ENCODE assay signal across 8 cellular contexts in the genomic region with DNA sequence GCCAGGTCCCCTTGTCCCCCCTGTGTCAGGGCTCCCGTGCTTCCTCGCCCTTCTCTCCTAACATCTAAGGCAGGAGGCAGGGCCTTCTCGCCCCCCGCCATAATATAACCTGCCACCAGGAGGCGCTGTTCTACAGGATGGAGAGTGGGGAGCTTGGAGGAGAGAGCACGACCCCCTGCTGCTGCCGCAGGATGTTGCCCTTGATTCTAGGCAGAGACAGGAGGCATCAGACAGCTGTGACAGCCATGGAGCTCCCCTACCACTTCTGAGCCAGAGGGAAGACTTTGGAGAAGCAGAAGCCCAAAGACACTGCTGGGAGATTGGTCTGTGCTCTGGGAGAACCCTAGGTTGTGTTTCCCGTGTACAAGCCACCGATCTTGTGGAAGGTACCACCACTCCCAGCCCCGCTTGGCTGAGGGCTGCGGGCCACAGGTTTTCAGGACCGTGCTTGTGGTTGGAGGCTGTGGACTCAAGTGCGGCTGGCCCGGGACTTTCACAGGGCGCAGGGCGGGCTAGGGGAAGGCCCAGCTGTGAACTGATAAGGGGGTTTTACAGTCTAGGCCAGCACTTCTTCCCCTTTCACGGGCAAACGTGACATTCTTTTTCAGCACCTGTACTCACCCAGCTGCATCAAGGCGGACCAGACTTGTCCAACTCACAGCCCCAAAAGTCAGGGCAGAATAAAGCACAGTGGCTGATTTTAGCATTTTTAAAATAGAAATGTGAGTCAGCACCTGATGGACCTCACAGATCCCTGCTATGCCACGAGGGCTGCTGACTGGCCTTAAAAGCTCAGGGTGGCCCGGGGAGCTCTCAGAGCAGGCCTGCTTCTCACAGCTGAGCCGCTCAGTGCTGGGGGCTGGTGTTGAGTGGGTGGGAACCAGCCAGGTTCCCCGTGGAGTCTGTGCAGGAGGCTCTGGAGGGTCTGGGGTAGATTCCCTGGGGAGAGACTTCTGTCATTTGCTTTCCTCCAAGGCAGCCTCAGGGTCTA.
DNase-seq lines count a peak whose midpoint lies in the region; ATAC-seq and TF ChIP-seq lines count a peak whose summit lies in the region.

No MANE protein-coding gene starts in this region.

- no peaks in the 10 kb centered on the region for H3K36me3 ChIP-seq in mucosa of rectum (ENCODE audit: control insufficient read depth in 2 of 2, insufficient read depth in 2 of 2, low read length in 2 of 2)

- DNase-seq in NCI-H748 (lab: John Stamatoyannopoulos, UW; ENCODE audit: unreplicated experiment), result peak; percentile 58
- peak; percentile 90 to 93 for DNase-seq in activated CD4-positive, alpha-beta T cell treated with anti-CD3 and anti-CD28 coated beads, Interleukin-2, amount 50 U/mL, for 4 hours
- peak; percentile 94 to 98 (median 97) for DNase-seq in effector memory CD8-positive, alpha-beta T cell
- DNase-seq in stimulated activated CD8-positive, alpha-beta memory T cell treated with anti-CD3 and anti-CD28 coated beads, Interleukin-7, amount 100 ng/mL, for 24 hours (ENCODE audit: low read depth), result peak; percentile 95

- H3K27ac ChIP-seq in C4-2B, result no peak overlapping the region
- H3K27ac ChIP-seq in mucosa of rectum (ENCODE audit: low read depth in 2 of 2, low read length in 2 of 2), result peak overlapping the region; percentile 26 to 65

- H3K4me1 ChIP-seq in mucosa of rectum (ENCODE audit: control insufficient read depth in 2 of 2, insufficient read depth in 2 of 2, low read length in 2 of 2), result no peaks in the 10 kb centered on the region

- no peaks in the 10 kb centered on the region for H3K27me3 ChIP-seq in mucosa of rectum (ENCODE audit: control insufficient read depth in 2 of 2, insufficient read depth in 2 of 2, low read length in 2 of 2)

- H3K4me1 Mint-ChIP-seq in effector memory CD8-positive, alpha-beta T cell (ENCODE audit: low read depth in 2 of 2), result peaks cover 47 to 67% of the 10 kb centered on the region in 2 donors

- no peaks in the 10 kb centered on the region for H3K9me3 Mint-ChIP-seq in effector memory CD8-positive, alpha-beta T cell

- no peaks in the 10 kb centered on the region for H3K27me3 Mint-ChIP-seq in effector memory CD8-positive, alpha-beta T cell

- peaks cover 18% of the 10 kb centered on the region for H3K36me3 Mint-ChIP-seq in effector memory CD8-positive, alpha-beta T cell (ENCODE audit: insufficient read depth)

- no peaks in the 10 kb centered on the region for H3K9me3 ChIP-seq in mucosa of rectum (ENCODE audit: control insufficient read depth in 2 of 2, low read length in 2 of 2)

- H3K4me3 ChIP-seq in mucosa of rectum (ENCODE audit: low read length in 2 of 2), result peak overlapping the region in 1 of 2 donors; percentile 37

- peak overlapping the region in 1 of 2 donors; percentile 14 for H3K9ac ChIP-seq in mucosa of rectum (ENCODE audit: low read depth in 1 of 2, low read length in 2 of 2)

- peak; percentile 90 for TF ChIP-seq CTCF in C4-2B (conservative IDR thresholded peaks at IDR 0.05)

- ATAC-seq in GM19043 (IDR thresholded peaks at IDR 0.05; ENCODE audit: low read depth, unreplicated experiment), result peak; percentile 85
- ATAC-seq in HG03159 (IDR thresholded peaks at IDR 0.05; ENCODE audit: unreplicated experiment), result peak; percentile 86
- peak; percentile 86 for ATAC-seq in effector memory CD8-positive, alpha-beta T cell (replicated peaks)

- H3K4me3 Mint-ChIP-seq in effector memory CD8-positive, alpha-beta T cell, result peak overlapping the region; percentile 72 to 91

- H3K27ac Mint-ChIP-seq in effector memory CD8-positive, alpha-beta T cell, result peak overlapping the region; percentile 97 to 98
